In genomic region chr15:75903331-75904240, GRCh38 we compare ENCODE assay signal across 1 cellular context.
TF ChIP-seq lines count a peak whose summit lies in the region.

TSS of gene FBXO22 (plus strand) at chr15:75903878. CDS start at chr15:75903964, 86 bp downstream.

TF ChIP-seq in K562, 482 proteins besides CTCF, POLR2A, EP300 and RAD21 (continued from another document and continues in another):
- TF ChIP-seq MGA (IDR thresholded peaks at IDR 0.05) (no peak), CC2D1A (IDR thresholded peaks at IDR 0.05) (no peak; the same call in 1 of the 2 replicates), KLF1 (tag; IDR thresholded peaks at IDR 0.05) (peak; percentile 55; the same call in 1 of the 2 replicates), YBX1 (IDR thresholded peaks at IDR 0.05) (no peak), ZZZ3 (IDR thresholded peaks at IDR 0.05) (no peak), ZNF57 (CRISPR knock-in tag; IDR thresholded peaks at IDR 0.05) (no peak), ARID3B (CRISPR knock-in tag; IDR thresholded peaks at IDR 0.05; ENCODE audit: borderline replicate concordance) (no peak; the same call in 1 of the 2 replicates), ZFPM2 (CRISPR knock-in tag; IDR thresholded peaks at IDR 0.05) (peak; percentile 85; the same call in 1 of the 2 replicates), PPARD (CRISPR knock-in tag; IDR thresholded peaks at IDR 0.05) (no peak), RERE (CRISPR knock-in tag; IDR thresholded peaks at IDR 0.05; ENCODE audit: borderline replicate concordance) (no peak), ETS2 (tag; IDR thresholded peaks at IDR 0.05; ENCODE audit: borderline replicate concordance, poor library complexity, severe bottlenecking) (no peak), ELF1 (tag; IDR thresholded peaks at IDR 0.05) (peak; percentile 81), ZC3H11A (IDR thresholded peaks at IDR 0.05; ENCODE audit: low read depth, low read length) (peak; percentile 67; the same call in 1 of the 2 replicates), RB1 (IDR thresholded peaks at IDR 0.05; ENCODE audit: low read depth) (peak; percentile 94), BCOR (IDR thresholded peaks at IDR 0.05) (no peak; the same call in 1 of the 2 replicates), NEUROD1 (IDR thresholded peaks at IDR 0.05; ENCODE audit: borderline replicate concordance, low read depth, low read length, partially characterized antibody) (peak; percentile 53), TCF7 (IDR thresholded peaks at IDR 0.05; ENCODE audit: borderline replicate concordance) (no peak; the same call in 1 of the 2 replicates), BRD9 (IDR thresholded peaks at IDR 0.05; ENCODE audit: low read depth, partially characterized antibody) (no peak), ARNT (IDR thresholded peaks at IDR 0.05) (0 out of 4 replicates have a peak, but pooled peaks of 1 of the 2 experiments have one; percentile 33), POLR2AphosphoS2 (IDR thresholded peaks at IDR 0.05; ENCODE audit: low read length) (no peak; the same call in 1 of the 2 replicates), ZNF398 (CRISPR knock-in tag; IDR thresholded peaks at IDR 0.05) (no peak), VEZF1 (CRISPR knock-in tag; IDR thresholded peaks at IDR 0.05) (peak; percentile 64), POLR2AphosphoS5 (IDR thresholded peaks at IDR 0.05; ENCODE audit: control insufficient read depth, insufficient read depth, low read depth, low read length) (peak; percentile 90), MCM3 (IDR thresholded peaks at IDR 0.05) (no peak), NUFIP1 (IDR thresholded peaks at IDR 0.05; ENCODE audit: partially characterized antibody) (no peak), TRIM24 (IDR thresholded peaks at IDR 0.05) (peak in 1 of 2 experiments; percentile 98; a peak in 2 of 4 replicates), UBTF (IDR thresholded peaks at IDR 0.05; ENCODE audit: borderline replicate concordance in 1 of 2, low read depth in 2 of 2, low read length in 2 of 2) (peak; percentile 54 to 97; a peak in 3 of 4 replicates), ZNF324 (CRISPR knock-in tag; IDR thresholded peaks at IDR 0.05) (no peak), ZNF134 (CRISPR knock-in tag; conservative IDR thresholded peaks at IDR 0.05) (no peak), HNRNPK (IDR thresholded peaks at IDR 0.05; ENCODE audit: low read depth, low read length, poor library complexity, severe bottlenecking) (no peak), PHF8 (IDR thresholded peaks at IDR 0.05; ENCODE audit: borderline replicate concordance, low read length) (peak; percentile 89; the same call in 1 of the 2 replicates), ZNF764 (CRISPR knock-in tag; IDR thresholded peaks at IDR 0.05; ENCODE audit: low read depth) (no peak), STAT5A (IDR thresholded peaks at IDR 0.05; ENCODE audit: borderline replicate concordance, low read length) (no peak), ELF4 (CRISPR knock-in tag; IDR thresholded peaks at IDR 0.05) (no peak), KLF16 (IDR thresholded peaks at IDR 0.05) (no peak; the same call in 1 of the 2 replicates)
